Comparison of ENCODE assay signal across 1 cellular context in the genomic region with DNA sequence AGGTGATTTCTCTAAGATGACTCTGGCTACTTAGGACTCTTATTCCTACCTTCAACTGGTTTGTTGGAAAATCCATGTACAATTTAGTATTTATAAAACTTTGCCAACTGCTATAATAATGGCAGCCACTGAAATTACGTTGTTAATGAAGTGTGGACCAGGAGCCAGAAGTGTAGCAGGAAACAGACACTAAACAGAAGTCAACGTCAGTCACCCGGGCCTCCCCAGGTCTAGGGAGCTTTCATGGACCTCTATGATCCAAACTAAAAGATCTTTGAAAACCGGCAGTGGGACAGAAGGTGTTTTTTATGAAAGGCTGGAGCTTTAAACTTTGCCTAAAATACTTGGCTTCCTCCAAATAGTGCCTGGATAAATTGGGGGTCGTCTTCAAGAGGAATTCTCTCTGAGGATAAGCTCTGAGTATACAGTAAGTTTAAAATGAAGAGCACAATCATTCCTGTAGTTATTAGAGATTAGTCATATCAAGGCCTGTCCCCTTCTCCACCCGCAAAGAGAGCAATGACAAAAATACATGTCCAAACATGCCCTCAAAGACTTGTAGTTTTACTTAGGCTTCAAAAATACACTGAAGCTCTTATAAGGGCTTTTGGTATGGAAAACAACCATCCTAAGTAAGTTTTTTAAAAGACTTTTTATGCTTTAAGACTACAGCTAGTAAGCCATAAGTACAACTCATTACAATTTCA.
TF ChIP-seq lines count a peak whose summit lies in the region.

No MANE protein-coding gene starts in this region.

TF ChIP-seq in GM23338, 12 proteins besides CTCF, POLR2A, EP300 and RAD21 (continued from another document):
- TF ChIP-seq, protein P1, sequence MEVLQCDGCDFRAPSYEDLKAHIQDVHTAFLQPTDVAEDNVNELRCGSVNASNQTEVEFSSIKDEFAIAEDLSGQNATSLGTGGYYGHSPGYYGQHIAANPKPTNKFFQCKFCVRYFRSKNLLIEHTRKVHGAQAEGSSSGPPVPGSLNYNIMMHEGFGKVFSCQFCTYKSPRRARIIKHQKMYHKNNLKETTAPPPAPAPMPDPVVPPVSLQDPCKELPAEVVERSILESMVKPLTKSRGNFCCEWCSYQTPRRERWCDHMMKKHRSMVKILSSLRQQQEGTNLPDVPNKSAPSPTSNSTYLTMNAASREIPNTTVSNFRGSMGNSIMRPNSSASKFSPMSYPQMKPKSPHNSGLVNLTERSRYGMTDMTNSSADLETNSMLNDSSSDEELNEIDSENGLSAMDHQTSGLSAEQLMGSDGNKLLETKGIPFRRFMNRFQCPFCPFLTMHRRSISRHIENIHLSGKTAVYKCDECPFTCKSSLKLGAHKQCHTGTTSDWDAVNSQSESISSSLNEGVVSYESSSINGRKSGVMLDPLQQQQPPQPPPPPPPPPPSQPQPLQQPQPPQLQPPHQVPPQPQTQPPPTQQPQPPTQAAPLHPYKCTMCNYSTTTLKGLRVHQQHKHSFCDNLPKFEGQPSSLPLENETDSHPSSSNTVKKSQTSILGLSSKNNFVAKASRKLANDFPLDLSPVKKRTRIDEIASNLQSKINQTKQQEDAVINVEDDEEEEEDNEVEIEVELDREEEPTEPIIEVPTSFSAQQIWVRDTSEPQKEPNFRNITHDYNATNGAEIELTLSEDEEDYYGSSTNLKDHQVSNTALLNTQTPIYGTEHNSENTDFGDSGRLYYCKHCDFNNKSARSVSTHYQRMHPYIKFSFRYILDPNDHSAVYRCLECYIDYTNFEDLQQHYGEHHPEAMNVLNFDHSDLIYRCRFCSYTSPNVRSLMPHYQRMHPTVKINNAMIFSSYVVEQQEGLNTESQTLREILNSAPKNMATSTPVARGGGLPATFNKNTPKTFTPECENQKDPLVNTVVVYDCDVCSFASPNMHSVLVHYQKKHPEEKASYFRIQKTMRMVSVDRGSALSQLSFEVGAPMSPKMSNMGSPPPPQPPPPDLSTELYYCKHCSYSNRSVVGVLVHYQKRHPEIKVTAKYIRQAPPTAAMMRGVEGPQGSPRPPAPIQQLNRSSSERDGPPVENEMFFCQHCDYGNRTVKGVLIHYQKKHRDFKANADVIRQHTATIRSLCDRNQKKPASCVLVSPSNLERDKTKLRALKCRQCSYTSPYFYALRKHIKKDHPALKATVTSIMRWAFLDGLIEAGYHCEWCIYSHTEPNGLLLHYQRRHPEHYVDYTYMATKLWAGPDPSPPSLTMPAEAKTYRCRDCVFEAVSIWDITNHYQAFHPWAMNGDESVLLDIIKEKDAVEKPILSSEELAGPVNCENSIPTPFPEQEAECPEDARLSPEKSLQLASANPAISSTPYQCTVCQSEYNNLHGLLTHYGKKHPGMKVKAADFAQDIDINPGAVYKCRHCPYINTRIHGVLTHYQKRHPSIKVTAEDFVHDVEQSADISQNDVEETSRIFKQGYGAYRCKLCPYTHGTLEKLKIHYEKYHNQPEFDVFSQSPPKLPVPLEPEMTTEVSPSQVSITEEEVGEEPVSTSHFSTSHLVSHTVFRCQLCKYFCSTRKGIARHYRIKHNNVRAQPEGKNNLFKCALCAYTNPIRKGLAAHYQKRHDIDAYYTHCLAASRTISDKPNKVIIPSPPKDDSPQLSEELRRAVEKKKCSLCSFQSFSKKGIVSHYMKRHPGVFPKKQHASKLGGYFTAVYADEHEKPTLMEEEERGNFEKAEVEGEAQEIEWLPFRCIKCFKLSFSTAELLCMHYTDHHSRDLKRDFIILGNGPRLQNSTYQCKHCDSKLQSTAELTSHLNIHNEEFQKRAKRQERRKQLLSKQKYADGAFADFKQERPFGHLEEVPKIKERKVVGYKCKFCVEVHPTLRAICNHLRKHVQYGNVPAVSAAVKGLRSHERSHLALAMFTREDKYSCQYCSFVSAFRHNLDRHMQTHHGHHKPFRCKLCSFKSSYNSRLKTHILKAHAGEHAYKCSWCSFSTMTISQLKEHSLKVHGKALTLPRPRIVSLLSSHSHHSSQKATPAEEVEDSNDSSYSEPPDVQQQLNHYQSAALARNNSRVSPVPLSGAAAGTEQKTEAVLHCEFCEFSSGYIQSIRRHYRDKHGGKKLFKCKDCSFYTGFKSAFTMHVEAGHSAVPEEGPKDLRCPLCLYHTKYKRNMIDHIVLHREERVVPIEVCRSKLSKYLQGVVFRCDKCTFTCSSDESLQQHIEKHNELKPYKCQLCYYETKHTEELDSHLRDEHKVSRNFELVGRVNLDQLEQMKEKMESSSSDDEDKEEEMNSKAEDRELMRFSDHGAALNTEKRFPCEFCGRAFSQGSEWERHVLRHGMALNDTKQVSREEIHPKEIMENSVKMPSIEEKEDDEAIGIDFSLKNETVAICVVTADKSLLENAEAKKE (CRISPR knock-in tag; IDR thresholded peaks at IDR 0.05): no peak
